ENCODE assay signal across 35 cellular contexts in the genomic region with DNA sequence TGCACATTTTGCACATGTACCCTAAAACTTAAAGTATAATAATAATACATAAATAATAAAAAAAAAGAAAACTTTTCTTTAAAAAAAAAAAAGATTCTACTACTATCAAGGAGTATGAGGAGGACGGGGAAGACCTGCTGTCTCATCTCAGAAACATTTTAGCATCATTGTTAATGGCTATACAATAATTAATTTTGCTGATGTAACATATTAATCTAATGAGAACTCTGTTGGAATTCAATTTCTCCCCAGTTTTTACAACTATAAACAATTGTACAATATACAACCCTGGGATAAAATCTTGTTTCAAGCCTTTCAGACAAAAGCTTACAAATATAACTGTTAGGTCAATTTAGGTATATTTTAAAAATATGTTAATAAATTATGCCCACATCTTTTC.
"Had no signal": no experiment of that assay in that cellular context is flagged by ENCODE, and none has a peak within 500 bp of the region (broad histone marks: within the 10 kb centered on the region; RNA-seq: fewer than 3 reads in every experiment).

No MANE protein-coding gene starts in this region.

- H3K9me3 ChIP-seq: MG63 had no signal

- DNase-seq: Karpas-422, MG63, MM.1S, MV-4-11, NCI-H1048, NCI-H1092, NCI-H1092 treated with DMSO at 0.1 percent for 48 hours, NCI-H1105, NCI-H1105 treated with DMSO at 0.1 percent for 48 hours, NCI-H1417, NCI-H1417 treated with DMSO at 0.1 percent for 48 hours, NCI-H1436, NCI-H1436 treated with DMSO at 0.1 percent for 48 hours, NCI-H146, NCI-H1694, NCI-H1694 treated with DMSO at 0.1 percent for 48 hours, NCI-H187, NCI-H187 treated with DMSO at 0.1 percent for 48 hours, NCI-H1930, NCI-H2029, NCI-H2029 treated with DMSO at 0.1 percent for 48 hours, NCI-H2081, NCI-H2081 treated with DMSO at 0.1 percent for 48 hours, NCI-H2107, NCI-H2171, NCI-H2171 treated with DMSO at 0.1 percent for 48 hours, NCI-H2227 treated with DMSO at 0.1 percent for 48 hours, NCI-H226, NCI-H345, NCI-H446, NCI-H446 treated with DMSO at 0.1 percent for 48 hours, NCI-H510A, NCI-H510A treated with DMSO at 0.1 percent for 48 hours, NCI-H524, NCI-H524 treated with DMSO at 0.1 percent for 48 hours had no signal

- H3K36me3 ChIP-seq: MG63 had no signal

- H3K27me3 ChIP-seq: MG63 had no signal

- H3K4me3 ChIP-seq: MG63 had no signal
